Comparison of ENCODE assay signal across 8 cellular contexts in genomic region chr16:2473999-2474876, GRCh38. TPM values are rescaled to one million over a fixed set of nuclear protein-coding genes. Genes with fewer than 3 reads are reported as not detected.
A peak's percentile ranks its signal among the peaks of the same experiment; 100 is the strongest.
DNase-seq lines count a peak whose midpoint lies in the region; ATAC-seq, FAIRE-seq and TF ChIP-seq lines count a peak whose summit lies in the region.

No MANE protein-coding gene starts in this region.

- H3K14ac ChIP-seq in H1 (ENCODE audit: insufficient read length) = no peak overlapping the region

- POLR2A ChIA-PET in activated CD4-positive, alpha-beta memory T cell treated with anti-CD3 and anti-CD28 coated beads for 36 hours (lab: Charles Lee) = interaction anchor here (0.6 to 1.4 kb wide), 5 partner anchors 14 to 439 kb away, joined by 3 to 4 read pairs (median 3); partner anchors contain the start of genes ATP6V0C and TEDC2
- POLR2A ChIA-PET in H1 (lab: Charles Lee; ENCODE audit: partially characterized antibody) = interaction anchor here (0.8 to 3.5 kb wide), 5 partner anchors 15 to 204 kb away, joined by 3 to 20 read pairs (median 4); partner anchors contain the start of genes CEMP1 and TEDC2

- H3K23me2 ChIP-seq in H1 (ENCODE audit: low read depth, low read length) = peaks cover 20% of the 10 kb centered on the region; the same call in 1 of the 2 replicates

- H3K27me3 ChIP-seq in BLaER1 treated with 17β-estradiol and CSF1 and Interleukin-3, amounts not matched to agents 10 nM and 100 nM = peaks cover 0 to 41% (median 0%) of the 10 kb centered on the region in 11 experiments; a peak in 8 of 22 replicates
- peaks cover 24 to 62% (median 50%) of the 10 kb centered on the region in 4 experiments for H3K27me3 ChIP-seq in H1 (replicated peaks in 1 of 4; ENCODE audit: control insufficient read depth in 3 of 4, extremely low read depth in 1 of 4, insufficient read depth in 3 of 4, low read length in 3 of 4)

- H3K79me1 ChIP-seq in H1 (ENCODE audit: low read depth, low read length) = peaks cover 12% of the 10 kb centered on the region; the same call in 1 of the 2 replicates

- H2BK120ac ChIP-seq in H1 (replicated peaks; ENCODE audit: low read depth, low read length) = no peak overlapping the region

- TF ChIP-seq POLR2A in NB4 (IDR thresholded peaks at IDR 0.05; ENCODE audit: extremely low read depth, insufficient read length) (no peak), H1 (IDR thresholded peaks at IDR 0.05; ENCODE audit: control extremely low read depth in 1 of 2, low read depth in 2 of 2, low read length in 2 of 2) (no peak)

- intact Hi-C loops in activated CD4-positive, alpha-beta memory T cell treated with anti-CD3 and anti-CD28 coated beads for 36 hours (cut with micrococcal nuclease) = loop anchor here (5.0 kb wide), 1 partner anchor 47 kb away; the partner anchor contains the start of gene CCNF

- peak overlapping the region; percentile 89 for H3K4ac ChIP-seq in H1 (replicated peaks; ENCODE audit: insufficient read length, low read depth, low read length)

- H3K79me2 ChIP-seq in H1 (ENCODE audit: control insufficient read depth in 1 of 2, insufficient read depth in 2 of 2, low read length in 2 of 2) = peaks cover 0 to 2% of the 10 kb centered on the region in 2 experiments; a peak in 1 of 4 replicates

- TF ChIP-seq RAD21 in H1 (IDR thresholded peaks at IDR 0.05 in 1 of 2, conservative IDR thresholded peaks at IDR 0.05 in 1 of 2; ENCODE audit: low read depth in 2 of 2, low read length in 2 of 2) = peak; percentile 0 to 15; a peak in 1 of 4 replicates

- peak; percentile 74 for DNase-seq in NB4 (ENCODE audit: low read depth)
- DNase-seq in activated CD4-positive, alpha-beta memory T cell treated with anti-CD3 and anti-CD28 coated beads for 36 hours = peak; percentile 67
- DNase-seq in H1 (ENCODE audit: low read depth in 1 of 2, low spot score in 2 of 2) = peak in 1 of 2 experiments; percentile 72
- peak in 1 of 2 experiments; percentile 58 for DNase-seq in mesothelial cell of epicardium (ENCODE audit: low spot score in 2 of 2, unreplicated experiment in 2 of 2)

- peak overlapping the region; percentile 46; the same call in 1 of the 2 replicates for H2BK15ac ChIP-seq in H1 (ENCODE audit: low read length)

- H4K91ac ChIP-seq in H1 (replicated peaks; ENCODE audit: insufficient read length, low read length) = peak overlapping the region; percentile 73

- CTCF ChIA-PET in activated CD4-positive, alpha-beta memory T cell treated with anti-CD3 and anti-CD28 coated beads for 36 hours (lab: Charles Lee) = interaction anchor here (1.3 to 1.9 kb wide), 3 partner anchors 13 to 27 kb away, joined by 4 to 8 read pairs (median 5); partner anchors contain the start of gene TEDC2
- CTCF ChIA-PET in H1 (lab: Charles Lee; ENCODE audit: partially characterized antibody) = interaction anchor here (1.3 to 1.7 kb wide), 5 partner anchors 9 to 280 kb away, joined by 3 to 8 read pairs (median 6); no protein-coding TSS in a partner anchor

- peak overlapping the region; percentile 97 to 100 (median 100) for H3K4me2 ChIP-seq in BLaER1 treated with 17β-estradiol and CSF1 and Interleukin-3, amounts not matched to agents 10 nM and 100 nM
- H3K4me2 ChIP-seq in H1 (ENCODE audit: insufficient read depth in 1 of 2, low read depth in 2 of 2, low read length in 2 of 2) = peak overlapping the region; percentile 83 to 92

- peak overlapping the region; percentile 72 for H3K4me3 Mint-ChIP-seq in activated CD4-positive, alpha-beta memory T cell treated with anti-CD3 and anti-CD28 coated beads for 36 hours
- peak overlapping the region; percentile 65 for H3K4me3 Mint-ChIP-seq in mesothelial cell of epicardium
- H3K4me3 Mint-ChIP-seq in stimulated activated memory B cell treated with anti-CD40 and anti-IgM and Interleukin-4, amounts not matched to agents 10 μg/mL and 1 μg/mL and 100 μg/mL, for 72 hours = peak overlapping the region; percentile 83

- H2BK5ac ChIP-seq in H1 (ENCODE audit: low read depth, low read length) = no peak overlapping the region; the same call in 1 of the 2 replicates

- H3K9me3 ChIP-seq in BLaER1 treated with 17β-estradiol and CSF1 and Interleukin-3, amounts not matched to agents 10 nM and 100 nM (replicated peaks in 1 of 11) = no peaks in the 10 kb centered on the region
- H3K9me3 ChIP-seq in H1 (ENCODE audit: insufficient read depth in 2 of 2, low read depth in 1 of 2, low read length in 1 of 2) = no peaks in the 10 kb centered on the region

- H3K9ac ChIP-seq in BLaER1 treated with 17β-estradiol and CSF1 and Interleukin-3, amounts not matched to agents 10 nM and 100 nM = peak overlapping the region; percentile 88 to 96 (median 92)
- H3K9ac ChIP-seq in H1 (replicated peaks in 1 of 4; ENCODE audit: extremely low read depth in 1 of 4, low read depth in 3 of 4, low read length in 3 of 4) = peak overlapping the region in 1 of 4 experiments; percentile 48; a peak in 2 of 7 replicates

- H3K9me3 Mint-ChIP-seq in activated CD4-positive, alpha-beta memory T cell treated with anti-CD3 and anti-CD28 coated beads for 36 hours = no peaks in the 10 kb centered on the region
- H3K9me3 Mint-ChIP-seq in mesothelial cell of epicardium = no peaks in the 10 kb centered on the region
- H3K9me3 Mint-ChIP-seq in stimulated activated memory B cell treated with anti-CD40 and anti-IgM and Interleukin-4, amounts not matched to agents 10 μg/mL and 1 μg/mL and 100 μg/mL, for 72 hours = no peaks in the 10 kb centered on the region

- peak overlapping the region; percentile 81 to 96 (median 94) for H3K27ac ChIP-seq in BLaER1 treated with 17β-estradiol and CSF1 and Interleukin-3, amounts not matched to agents 10 nM and 100 nM
- H3K27ac ChIP-seq in H1 (ENCODE audit: low read depth, low read length) = no peak overlapping the region

- H3K4me1 Mint-ChIP-seq in activated CD4-positive, alpha-beta memory T cell treated with anti-CD3 and anti-CD28 coated beads for 36 hours (ENCODE audit: low read depth) = peaks cover 19% of the 10 kb centered on the region
- H3K4me1 Mint-ChIP-seq in mesothelial cell of epicardium = peaks cover 33% of the 10 kb centered on the region
- H3K4me1 Mint-ChIP-seq in stimulated activated memory B cell treated with anti-CD40 and anti-IgM and Interleukin-4, amounts not matched to agents 10 μg/mL and 1 μg/mL and 100 μg/mL, for 72 hours = peaks cover 43% of the 10 kb centered on the region

- no peaks in the 10 kb centered on the region for H3K36me3 Mint-ChIP-seq in activated CD4-positive, alpha-beta memory T cell treated with anti-CD3 and anti-CD28 coated beads for 36 hours
- no peaks in the 10 kb centered on the region for H3K36me3 Mint-ChIP-seq in mesothelial cell of epicardium
- no peaks in the 10 kb centered on the region for H3K36me3 Mint-ChIP-seq in stimulated activated memory B cell treated with anti-CD40 and anti-IgM and Interleukin-4, amounts not matched to agents 10 μg/mL and 1 μg/mL and 100 μg/mL, for 72 hours

- peak overlapping the region; percentile 74 to 95 (median 84) for H3K4me3 ChIP-seq in BLaER1 treated with 17β-estradiol and CSF1 and Interleukin-3, amounts not matched to agents 10 nM and 100 nM
- H3K4me3 ChIP-seq in NB4 (ENCODE audit: low read depth, low read length) (peak overlapping the region; percentile 72), H1 (ENCODE audit: extremely low read depth in 1 of 4, insufficient read depth in 2 of 4, low read depth in 3 of 4, low read length in 4 of 4) (peak overlapping the region; percentile 45 to 93 (median 69))

- H3K4me1 ChIP-seq in BLaER1 treated with 17β-estradiol and CSF1 and Interleukin-3, amounts not matched to agents 10 nM and 100 nM = peaks cover 59 to 87% (median 75%) of the 10 kb centered on the region in 10 experiments
- peaks cover 0 to 32% (median 18%) of the 10 kb centered on the region in 4 experiments; a peak in 6 of 7 replicates for H3K4me1 ChIP-seq in H1 (replicated peaks in 1 of 4; ENCODE audit: control insufficient read depth in 3 of 4, insufficient read depth in 4 of 4, low read length in 3 of 4)

- TF ChIP-seq CTCF in NB4 (IDR thresholded peaks at IDR 0.05; ENCODE audit: low read depth, low read length) (peak; percentile 22), H1 (IDR thresholded peaks at IDR 0.05; ENCODE audit: control extremely low read depth in 1 of 3, insufficient read depth in 1 of 3, low read depth in 1 of 3, low read length in 3 of 3) (peak in 1 of 3 experiments; percentile 28; a peak in 2 of 4 replicates), mesothelial cell of epicardium (IDR thresholded peaks at IDR 0.05; ENCODE audit: unreplicated experiment) (no peak)

- peaks cover 19 to 80% (median 59%) of the 10 kb centered on the region in 11 experiments; a peak in 21 of 22 replicates for H4K20me1 ChIP-seq in BLaER1 treated with 17β-estradiol and CSF1 and Interleukin-3, amounts not matched to agents 10 nM and 100 nM
- peaks cover 6 to 21% of the 10 kb centered on the region in 2 experiments for H4K20me1 ChIP-seq in H1 (replicated peaks in 1 of 2; ENCODE audit: control insufficient read depth in 1 of 2, insufficient read depth in 2 of 2, low read length in 2 of 2)

- no peak for FAIRE-seq in H1 (lab: Jason Lieb, UNC)

- 2% methylated on average over 56 of the region's 100 CpGs; no CpG with 5 or more reads in 1 of the 2 experiments for WGBS in H1 (ENCODE audit: extremely low coverage in 1 of 2, insufficient coverage in 1 of 2, insufficient read length in 1 of 2, insufficient replicate concordance in 2 of 2, low coverage in 1 of 2, low lambda C conversion rate in 2 of 2, missing lambda C conversion rate in 1 of 2), 2 experiments

- peaks cover 0 to 27% (median 6%) of the 10 kb centered on the region in 11 experiments; a peak in 13 of 22 replicates for H3K36me3 ChIP-seq in BLaER1 treated with 17β-estradiol and CSF1 and Interleukin-3, amounts not matched to agents 10 nM and 100 nM
- H3K36me3 ChIP-seq in H1 (ENCODE audit: control insufficient read depth in 2 of 4, insufficient read depth in 4 of 4, low read length in 3 of 4) = no peaks in the 10 kb centered on the region

- no peak overlapping the region for H2BK20ac ChIP-seq in H1 (ENCODE audit: low read length)

- peak; percentile 29 for ATAC-seq in GM19452 (IDR thresholded peaks at IDR 0.05; ENCODE audit: unreplicated experiment)
- peak; percentile 71 for ATAC-seq in stimulated activated memory B cell treated with anti-CD40 and anti-IgM and Interleukin-4, amounts not matched to agents 10 μg/mL and 1 μg/mL and 100 μg/mL, for 72 hours
- ATAC-seq in GM18520 (IDR thresholded peaks at IDR 0.05; ENCODE audit: unreplicated experiment) = no peak

- H3K56ac ChIP-seq in H1 (replicated peaks; ENCODE audit: insufficient read length, low read depth, low read length) = peak overlapping the region; percentile 36

- no peak overlapping the region for H2AK5ac ChIP-seq in H1 (ENCODE audit: low read depth, low read length)

- H4K8ac ChIP-seq in H1 (ENCODE audit: extremely low read depth, insufficient read depth, low read length) = peak overlapping the region; percentile 72

- peak overlapping the region; percentile 8 for H3K27ac Mint-ChIP-seq in activated CD4-positive, alpha-beta memory T cell treated with anti-CD3 and anti-CD28 coated beads for 36 hours
- H3K27ac Mint-ChIP-seq in mesothelial cell of epicardium = no peak overlapping the region
- H3K27ac Mint-ChIP-seq in stimulated activated memory B cell treated with anti-CD40 and anti-IgM and Interleukin-4, amounts not matched to agents 10 μg/mL and 1 μg/mL and 100 μg/mL, for 72 hours = peak overlapping the region; percentile 71

- no peak for TF ChIP-seq EP300 in H1 (IDR thresholded peaks at IDR 0.05; ENCODE audit: borderline replicate concordance in 1 of 2, low read depth in 2 of 2, low read length in 2 of 2)

- H3K18ac ChIP-seq in H1 (ENCODE audit: extremely low read depth, low read length) = peak overlapping the region; percentile 95

- peaks cover 25% of the 10 kb centered on the region for H3K27me3 Mint-ChIP-seq in activated CD4-positive, alpha-beta memory T cell treated with anti-CD3 and anti-CD28 coated beads for 36 hours
- H3K27me3 Mint-ChIP-seq in mesothelial cell of epicardium (ENCODE audit: low read depth) = peaks cover 3% of the 10 kb centered on the region
- H3K27me3 Mint-ChIP-seq in stimulated activated memory B cell treated with anti-CD40 and anti-IgM and Interleukin-4, amounts not matched to agents 10 μg/mL and 1 μg/mL and 100 μg/mL, for 72 hours = peaks cover 35% of the 10 kb centered on the region

- peak overlapping the region; percentile 26 for H4K5ac ChIP-seq in H1 (ENCODE audit: insufficient read length, low read depth, low read length)

- H3K23ac ChIP-seq in H1 (ENCODE audit: insufficient read length) = no peak overlapping the region

- peak overlapping the region; percentile 11; the same call in 1 of the 2 replicates for H2AFZ ChIP-seq in H1 (ENCODE audit: low read length)

- no peak overlapping the region for H2BK12ac ChIP-seq in H1 (ENCODE audit: low read depth, low read length)

RNA-seq across cellular contexts. Expression of gene TBC1D24, which starts 0.7 kb away (rescaled TPM):
- total RNA-seq in activated CD4-positive, alpha-beta memory T cell treated with anti-CD3 and anti-CD28 coated beads for 36 hours = 10 to 100 TPM; 12.2 to 12.4 TPM
- total RNA-seq in H1 (2021; fragmentation: NEBNext Ultra II Directional; extraction: Animal tissue kit (Norgen Biotek cat#: 25700)) = 18.6 and 21.5 TPM in 2 replicates
- 8.7 and 13.3 TPM in 2 replicates for polyA plus RNA-seq in H1 (2011; rRNA removed)
- polyA plus RNA-seq in H1 (2011; cell fraction: cytosol; rRNA removed) = 9.4 TPM
- polyA plus RNA-seq in H1 (2011; cell fraction: nucleus; rRNA removed) = 22.2 TPM
- polyA plus RNA-seq in H1 (2012, experiment 1 of 2) = 7.7 to 10.3 TPM (median 9.2 TPM) in 4 replicates
- 4.2 TPM for polyA plus RNA-seq in H1 (2012, experiment 2 of 2)
- 7.5 TPM for polyA plus RNA-seq in H1 (2013, experiment 1 of 2)
- polyA plus RNA-seq in H1 (2013, experiment 2 of 2) = 7.0 TPM
- 13.1 and 14.6 TPM in 2 replicates for polyA minus RNA-seq in H1 (2011; rRNA and poly(A)+ RNA removed)
- polyA minus RNA-seq in H1 (2011; cell fraction: cytosol; rRNA and poly(A)+ RNA removed) = 15.0 TPM
- polyA minus RNA-seq in H1 (2011; cell fraction: nucleus; rRNA and poly(A)+ RNA removed) = 13.0 TPM
- 24.2 to 25.0 TPM (median 24.7 TPM) in 3 replicates for total RNA-seq in mesothelial cell of epicardium

RNA-seq across cellular contexts. Expression of gene NTN3, which starts 3.1 kb away (rescaled TPM):
- not detected for total RNA-seq in activated CD4-positive, alpha-beta memory T cell treated with anti-CD3 and anti-CD28 coated beads for 36 hours
- 0.34 and 0.52 TPM in 2 replicates for total RNA-seq in H1 (2021; fragmentation: NEBNext Ultra II Directional; extraction: Animal tissue kit (Norgen Biotek cat#: 25700))
- 0.30 and 0.74 TPM in 2 replicates for polyA plus RNA-seq in H1 (2011; rRNA removed)
- 0.32 TPM for polyA plus RNA-seq in H1 (2011; cell fraction: cytosol; rRNA removed)
- polyA plus RNA-seq in H1 (2011; cell fraction: nucleus; rRNA removed) = 2.5 TPM
- 0.08 to 0.20 TPM (median 0.08 TPM) in 3 of 4 replicates, not detected in the other for polyA plus RNA-seq in H1 (2012, experiment 1 of 2)
- 0.10 TPM for polyA plus RNA-seq in H1 (2012, experiment 2 of 2)
- 0.10 TPM for polyA plus RNA-seq in H1 (2013, experiment 1 of 2)
- 0.15 TPM for polyA plus RNA-seq in H1 (2013, experiment 2 of 2)
- 0.13 and 0.46 TPM in 2 replicates for polyA minus RNA-seq in H1 (2011; rRNA and poly(A)+ RNA removed)
- polyA minus RNA-seq in H1 (2011; cell fraction: cytosol; rRNA and poly(A)+ RNA removed) = 1.1 TPM
- 4.2 TPM for polyA minus RNA-seq in H1 (2011; cell fraction: nucleus; rRNA and poly(A)+ RNA removed)
- total RNA-seq in mesothelial cell of epicardium = 17.4 to 17.9 TPM (median 17.5 TPM) in 3 replicates

RNA-seq across cellular contexts. Expression of gene TEDC2, which starts 14.3 kb away (rescaled TPM):
- 10 to 100 TPM; 23.9 to 24.3 TPM for total RNA-seq in activated CD4-positive, alpha-beta memory T cell treated with anti-CD3 and anti-CD28 coated beads for 36 hours
- total RNA-seq in H1 (2021; fragmentation: NEBNext Ultra II Directional; extraction: Animal tissue kit (Norgen Biotek cat#: 25700)) = 54.2 and 54.6 TPM in 2 replicates
- 55.6 and 71.2 TPM in 2 replicates for polyA plus RNA-seq in H1 (2011; rRNA removed)
- polyA plus RNA-seq in H1 (2011; cell fraction: cytosol; rRNA removed) = 57.9 TPM
- polyA plus RNA-seq in H1 (2011; cell fraction: nucleus; rRNA removed) = 227 TPM
- 41.6 to 54.3 TPM (median 48.8 TPM) in 4 replicates for polyA plus RNA-seq in H1 (2012, experiment 1 of 2)
- polyA plus RNA-seq in H1 (2012, experiment 2 of 2) = 45.5 TPM
- polyA plus RNA-seq in H1 (2013, experiment 1 of 2) = 32.6 TPM
- polyA plus RNA-seq in H1 (2013, experiment 2 of 2) = 32.0 TPM
- 17.1 and 20.1 TPM in 2 replicates for polyA minus RNA-seq in H1 (2011; rRNA and poly(A)+ RNA removed)
- polyA minus RNA-seq in H1 (2011; cell fraction: cytosol; rRNA and poly(A)+ RNA removed) = 27.2 TPM
- polyA minus RNA-seq in H1 (2011; cell fraction: nucleus; rRNA and poly(A)+ RNA removed) = 66.0 TPM
- total RNA-seq in mesothelial cell of epicardium = 14.5 to 16.0 TPM (median 14.7 TPM) in 3 replicates

RNA-seq across cellular contexts. Expression of gene ATP6V0C, which starts 39.5 kb away (rescaled TPM):
- 100 to 1,000 TPM; 111 to 115 TPM for total RNA-seq in activated CD4-positive, alpha-beta memory T cell treated with anti-CD3 and anti-CD28 coated beads for 36 hours
- 176 and 199 TPM in 2 replicates for total RNA-seq in H1 (2021; fragmentation: NEBNext Ultra II Directional; extraction: Animal tissue kit (Norgen Biotek cat#: 25700))
- 125 and 218 TPM in 2 replicates for polyA plus RNA-seq in H1 (2011; rRNA removed)
- polyA plus RNA-seq in H1 (2011; cell fraction: cytosol; rRNA removed) = 35.7 TPM
- polyA plus RNA-seq in H1 (2011; cell fraction: nucleus; rRNA removed) = 80.2 TPM
- polyA plus RNA-seq in H1 (2012, experiment 1 of 2) = 161 to 288 TPM (median 238 TPM) in 4 replicates
- polyA plus RNA-seq in H1 (2012, experiment 2 of 2) = 371 TPM
- polyA plus RNA-seq in H1 (2013, experiment 1 of 2) = 359 TPM
- 478 TPM for polyA plus RNA-seq in H1 (2013, experiment 2 of 2)
- polyA minus RNA-seq in H1 (2011; rRNA and poly(A)+ RNA removed) = 15.2 and 20.3 TPM in 2 replicates
- 225 TPM for polyA minus RNA-seq in H1 (2011; cell fraction: cytosol; rRNA and poly(A)+ RNA removed)
- polyA minus RNA-seq in H1 (2011; cell fraction: nucleus; rRNA and poly(A)+ RNA removed) = 36.2 TPM
- 143 to 151 TPM (median 149 TPM) in 3 replicates for total RNA-seq in mesothelial cell of epicardium

RNA-seq across cellular contexts. Expression of gene CCNF, which starts 45.0 kb away (rescaled TPM):
- total RNA-seq in activated CD4-positive, alpha-beta memory T cell treated with anti-CD3 and anti-CD28 coated beads for 36 hours = 10 to 100 TPM; 53.5 to 54.7 TPM
- 54.3 and 55.9 TPM in 2 replicates for total RNA-seq in H1 (2021; fragmentation: NEBNext Ultra II Directional; extraction: Animal tissue kit (Norgen Biotek cat#: 25700))
- polyA plus RNA-seq in H1 (2011; rRNA removed) = 15.4 and 25.5 TPM in 2 replicates
- 19.4 TPM for polyA plus RNA-seq in H1 (2011; cell fraction: cytosol; rRNA removed)
- 33.2 TPM for polyA plus RNA-seq in H1 (2011; cell fraction: nucleus; rRNA removed)
- 28.0 to 37.5 TPM (median 33.7 TPM) in 4 replicates for polyA plus RNA-seq in H1 (2012, experiment 1 of 2)
- 38.2 TPM for polyA plus RNA-seq in H1 (2012, experiment 2 of 2)
- 21.7 TPM for polyA plus RNA-seq in H1 (2013, experiment 1 of 2)
- polyA plus RNA-seq in H1 (2013, experiment 2 of 2) = 21.4 TPM
- polyA minus RNA-seq in H1 (2011; rRNA and poly(A)+ RNA removed) = 41.3 and 59.4 TPM in 2 replicates
- polyA minus RNA-seq in H1 (2011; cell fraction: cytosol; rRNA and poly(A)+ RNA removed) = 33.2 TPM
- polyA minus RNA-seq in H1 (2011; cell fraction: nucleus; rRNA and poly(A)+ RNA removed) = 36.2 TPM
- total RNA-seq in mesothelial cell of epicardium = 15.2 to 17.4 TPM (median 16.7 TPM) in 3 replicates

Comparison
In these comparisons a context has a peak if more than half of its experiments do, and no peak if none do; other contexts are left out.
1. RNA of gene NTN3, which starts 3.1 kb away (total RNA-seq): 17.4 to 17.9 TPM in mesothelial cell of epicardium; 0.34 to 0.52 TPM in H1 and not detected in activated CD4-positive, alpha-beta memory T cell treated with anti-CD3 and anti-CD28 coated beads for 36 hours; every median in the first group is over 10 times any median in the second.
2. Peak in every context shown above with its lines, with median percentiles within 50 percentile points of each other: H3K4me3 ChIP-seq and H3K4me3 Mint-ChIP-seq.